In the genomic region with DNA sequence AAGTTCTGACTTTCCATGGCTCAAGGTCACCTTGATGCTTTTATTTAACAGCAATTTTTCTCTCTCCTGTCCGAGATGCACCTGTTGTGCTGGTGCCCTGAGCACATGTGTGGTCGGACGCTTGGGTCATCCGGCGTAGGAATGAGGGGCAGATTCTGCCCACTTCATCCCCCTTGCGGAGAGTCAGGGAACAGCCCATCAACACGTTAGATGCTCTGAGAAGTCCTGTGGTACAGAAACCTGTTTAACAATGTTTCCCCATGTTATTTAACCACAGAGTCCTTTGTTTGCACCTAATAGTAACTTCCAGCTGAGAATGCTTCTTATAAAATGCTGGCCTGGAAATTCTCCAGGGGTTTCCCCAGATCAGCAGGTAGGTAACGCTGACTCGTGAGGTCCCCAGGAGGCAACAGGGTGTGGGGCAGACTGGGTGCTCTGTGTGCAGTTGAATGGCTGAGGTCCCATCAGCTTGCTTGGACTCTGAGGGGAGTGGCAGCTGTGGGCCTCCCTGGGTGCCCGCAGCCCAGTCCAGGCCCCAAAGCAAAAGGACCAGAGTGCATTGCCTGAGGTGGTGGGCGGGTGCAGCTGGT, we compare ENCODE assay signal across 15 cellular contexts. TPM values are rescaled to one million over a fixed set of nuclear protein-coding genes. Genes with fewer than 3 reads are reported as not detected.
DNase-seq lines count a peak whose midpoint lies in the region; ATAC-seq and TF ChIP-seq lines count a peak whose summit lies in the region.
"Had no signal": no experiment of that assay in that cellular context is flagged by ENCODE, and none has a peak within 500 bp of the region (broad histone marks: within the 10 kb centered on the region; RNA-seq: fewer than 3 reads in every experiment).

No MANE protein-coding gene starts in this region.

- peaks cover 2% of the 10 kb centered on the region for H3K27me3 Mint-ChIP-seq in GM23338 (ENCODE audit: insufficient read depth, low read depth, poor library complexity)
- H3K27me3 Mint-ChIP-seq in osteocyte (ENCODE audit: unreplicated experiment): peaks cover 11% of the 10 kb centered on the region
- H3K27me3 Mint-ChIP-seq in activated T-helper 1 cell treated with anti-CD3 and anti-CD28 coated beads, Interleukin-12 subunit alpha, Interleukin-12 subunit beta, Interleukin-2, Interleukin-4 antibody, amounts not matched to agents 30 ng/mL and 10 ng/mL and 1 ng/mL, durations not matched to agents 14 hours and 24 hours and 36 hours (ENCODE audit: insufficient read depth): no peaks in the 10 kb centered on the region

- H3K4me3 ChIP-seq in GM23338 (no peak overlapping the region), PC-3 (ENCODE audit: low read length) (no peak overlapping the region), epithelial cell of proximal tubule (ENCODE audit: low read depth, low read length) (no peak overlapping the region)
- H3K4me3 ChIP-seq: ascending aorta, HAP-1, left lung, MG63 had no signal

- no peak overlapping the region for H2AFZ ChIP-seq in GM23338
- H2AFZ ChIP-seq in PC-3 (ENCODE audit: low read length): no peak overlapping the region

- CTCF ChIA-PET in PC-3 (lab: Charles Lee): no interaction called here

- BruUV-seq in PC-3 (replicated peaks; lab: Mats Ljungman, UMichigan): no TSS peak

- H3K27ac Mint-ChIP-seq in GM23338 (no peak overlapping the region), osteocyte (ENCODE audit: unreplicated experiment) (no peak overlapping the region)
- H3K27ac Mint-ChIP-seq in activated T-helper 1 cell treated with anti-CD3 and anti-CD28 coated beads, Interleukin-12 subunit alpha, Interleukin-12 subunit beta, Interleukin-2, Interleukin-4 antibody, amounts not matched to agents 30 ng/mL and 10 ng/mL and 1 ng/mL, durations not matched to agents 14 hours and 24 hours and 36 hours: no peak overlapping the region
- H3K27ac Mint-ChIP-seq: activated T-helper 2 cell treated with anti-CD3 and anti-CD28 coated beads, Interferon-gamma antibody, Interleukin-2, Interleukin-4, amounts not matched to agents 10 μg/mL and 5 μg/mL and 100 μg/mL, durations not matched to agents 14 hours and 24 hours and 36 hours; natural killer cell treated with Interleukin-12 subunit alpha and Interleukin-12 subunit beta and Interleukin-15 and Interleukin-18, amount 100 ng/mL, for 72 hours had no signal

- H3K36me3 ChIP-seq in GM23338 (ENCODE audit: insufficient read depth): no peaks in the 10 kb centered on the region
- no peaks in the 10 kb centered on the region for H3K36me3 ChIP-seq in PC-3 (ENCODE audit: low read depth, low read length)
- H3K36me3 ChIP-seq: ascending aorta, HAP-1, MG63 had no signal

- peak; percentile 65 for DNase-seq in GM23338 (ENCODE audit: low spot score)
- peak; percentile 34 for DNase-seq in PC-3
- DNase-seq in epithelial cell of proximal tubule (ENCODE audit: low read depth): no peak
- DNase-seq in osteocyte (ENCODE audit: extremely low spot score, unreplicated experiment): no peak
- no peak for DNase-seq in activated T-helper 1 cell treated with anti-CD3 and anti-CD28 coated beads, Interleukin-12 subunit alpha, Interleukin-12 subunit beta, Interleukin-2, Interleukin-4 antibody, amounts not matched to agents 30 ng/mL and 10 ng/mL and 1 ng/mL, durations not matched to agents 14 hours and 24 hours and 36 hours (ENCODE audit: low spot score)
- DNase-seq in NCI-H345 (lab: John Stamatoyannopoulos, UW): no peak
- no peak for DNase-seq in hypothalamus (lab: John Stamatoyannopoulos, UW)
- DNase-seq in SW480 (ENCODE audit: low spot score): no peak
- DNase-seq: effector memory CD4-positive, alpha-beta T cell; MG63 had no signal

- H3K4me2 ChIP-seq in GM23338 (no peak overlapping the region), PC-3 (ENCODE audit: low read length) (no peak overlapping the region)

- no peaks in the 10 kb centered on the region for H3K36me3 Mint-ChIP-seq in GM23338 (ENCODE audit: low read depth)
- no peaks in the 10 kb centered on the region for H3K36me3 Mint-ChIP-seq in osteocyte (ENCODE audit: unreplicated experiment)
- H3K36me3 Mint-ChIP-seq in activated T-helper 1 cell treated with anti-CD3 and anti-CD28 coated beads, Interleukin-12 subunit alpha, Interleukin-12 subunit beta, Interleukin-2, Interleukin-4 antibody, amounts not matched to agents 30 ng/mL and 10 ng/mL and 1 ng/mL, durations not matched to agents 14 hours and 24 hours and 36 hours (ENCODE audit: low read depth): no peaks in the 10 kb centered on the region
- H3K36me3 Mint-ChIP-seq: natural killer cell treated with Interleukin-12 subunit alpha and Interleukin-12 subunit beta and Interleukin-15 and Interleukin-18, amount 100 ng/mL, for 72 hours had no signal

- TF ChIP-seq CTCF in GM23338 (conservative IDR thresholded peaks at IDR 0.05; ENCODE audit: low read depth in 2 of 2) (peak; percentile 49), PC-3 (conservative IDR thresholded peaks at IDR 0.05; ENCODE audit: low read depth, low read length) (peak; percentile 44), epithelial cell of proximal tubule (conservative IDR thresholded peaks at IDR 0.05; ENCODE audit: low read depth, low read length) (peak; percentile 16), osteocyte (IDR thresholded peaks at IDR 0.05) (peak; percentile 24)

- H3K9me2 ChIP-seq in GM23338 (ENCODE audit: insufficient read depth): no peaks in the 10 kb centered on the region
- no peaks in the 10 kb centered on the region for H3K9me2 ChIP-seq in PC-3 (replicated peaks; ENCODE audit: low read length)

- H3K27ac ChIP-seq in GM23338 (ENCODE audit: low read depth) (no peak overlapping the region), PC-3 (ENCODE audit: low read length) (no peak overlapping the region)
- H3K27ac ChIP-seq: ascending aorta, left lung had no signal

- H3K27me3 ChIP-seq in GM23338 (ENCODE audit: insufficient read depth) (no peaks in the 10 kb centered on the region), PC-3 (ENCODE audit: low read length) (no peaks in the 10 kb centered on the region)
- H3K27me3 ChIP-seq: ascending aorta, left lung, MG63 had no signal

- ATAC-seq in GM23338: peak; percentile 63
- ATAC-seq in PC-3: peak; percentile 31

- POLR2A ChIA-PET in PC-3 (lab: Charles Lee; ENCODE audit: unreplicated experiment): no interaction called here

- H3K4me3 Mint-ChIP-seq in GM23338 (no peak overlapping the region), osteocyte (ENCODE audit: unreplicated experiment) (no peak overlapping the region)
- no peak overlapping the region for H3K4me3 Mint-ChIP-seq in activated T-helper 1 cell treated with anti-CD3 and anti-CD28 coated beads, Interleukin-12 subunit alpha, Interleukin-12 subunit beta, Interleukin-2, Interleukin-4 antibody, amounts not matched to agents 30 ng/mL and 10 ng/mL and 1 ng/mL, durations not matched to agents 14 hours and 24 hours and 36 hours
- H3K4me3 Mint-ChIP-seq: natural killer cell treated with Interleukin-12 subunit alpha and Interleukin-12 subunit beta and Interleukin-15 and Interleukin-18, amount 100 ng/mL, for 72 hours had no signal

- no peaks in the 10 kb centered on the region; the same call in 2 of the 3 replicates for H3K4me1 Mint-ChIP-seq in GM23338
- H3K4me1 Mint-ChIP-seq in osteocyte (ENCODE audit: unreplicated experiment): no peaks in the 10 kb centered on the region
- H3K4me1 Mint-ChIP-seq in activated T-helper 1 cell treated with anti-CD3 and anti-CD28 coated beads, Interleukin-12 subunit alpha, Interleukin-12 subunit beta, Interleukin-2, Interleukin-4 antibody, amounts not matched to agents 30 ng/mL and 10 ng/mL and 1 ng/mL, durations not matched to agents 14 hours and 24 hours and 36 hours (ENCODE audit: low read depth): peaks cover under 1% of the 10 kb centered on the region

- H3F3A ChIP-seq in GM23338 (replicated peaks; ENCODE audit: low read depth): no peaks in the 10 kb centered on the region
- no peaks in the 10 kb centered on the region for H3F3A ChIP-seq in PC-3 (ENCODE audit: low read length, unreplicated experiment)

- H4K20me1 ChIP-seq in GM23338 (replicated peaks; ENCODE audit: insufficient read depth): no peaks in the 10 kb centered on the region
- no peaks in the 10 kb centered on the region for H4K20me1 ChIP-seq in PC-3 (ENCODE audit: low read length)

- intact Hi-C loops in PC-3 (cut with micrococcal nuclease): no loop called here
- intact Hi-C loops in activated T-helper 1 cell treated with anti-CD3 and anti-CD28 coated beads, Interleukin-12 subunit alpha, Interleukin-12 subunit beta, Interleukin-2, Interleukin-4 antibody, amounts not matched to agents 30 ng/mL and 10 ng/mL and 1 ng/mL, durations not matched to agents 14 hours and 24 hours and 36 hours (cut with micrococcal nuclease): no loop called here

- H3K9me3 Mint-ChIP-seq in GM23338 (no peaks in the 10 kb centered on the region), osteocyte (ENCODE audit: unreplicated experiment) (no peaks in the 10 kb centered on the region)
- no peaks in the 10 kb centered on the region for H3K9me3 Mint-ChIP-seq in activated T-helper 1 cell treated with anti-CD3 and anti-CD28 coated beads, Interleukin-12 subunit alpha, Interleukin-12 subunit beta, Interleukin-2, Interleukin-4 antibody, amounts not matched to agents 30 ng/mL and 10 ng/mL and 1 ng/mL, durations not matched to agents 14 hours and 24 hours and 36 hours
- H3K9me3 Mint-ChIP-seq: activated T-helper 2 cell treated with anti-CD3 and anti-CD28 coated beads, Interferon-gamma antibody, Interleukin-2, Interleukin-4, amounts not matched to agents 10 μg/mL and 5 μg/mL and 100 μg/mL, durations not matched to agents 14 hours and 24 hours and 36 hours; natural killer cell treated with Interleukin-12 subunit alpha and Interleukin-12 subunit beta and Interleukin-15 and Interleukin-18, amount 100 ng/mL, for 72 hours had no signal

- H3K9ac ChIP-seq in PC-3 (ENCODE audit: low read length): no peak overlapping the region

- H3K9me3 ChIP-seq in PC-3 (ENCODE audit: low read length): no peaks in the 10 kb centered on the region
- H3K9me3 ChIP-seq: ascending aorta, HAP-1, left lung, MG63 had no signal

- H3K79me2 ChIP-seq in GM23338 (replicated peaks; ENCODE audit: insufficient read depth) (no peaks in the 10 kb centered on the region), PC-3 (ENCODE audit: low read length) (no peaks in the 10 kb centered on the region)

- H3K4me1 ChIP-seq in GM23338 (ENCODE audit: insufficient read depth) (no peaks in the 10 kb centered on the region), PC-3 (ENCODE audit: insufficient read depth, low read length) (no peaks in the 10 kb centered on the region)
- H3K4me1 ChIP-seq: ascending aorta, HAP-1, left lung had no signal

RNA-seq across cellular contexts. Expression of a gene that starts 17.8 kb away (rescaled TPM):
- 2.4 and 3.8 TPM in 2 replicates for total RNA-seq in GM23338 (2014; rRNA removed; shearing (Covaris generic))
- polyA plus RNA-seq in GM23338 (2016; fragmentation: Nextera tagmentation; extraction: Ambion mirVana): 0.42 and 0.66 TPM in 2 replicates
- total RNA-seq in PC-3 (2014; rRNA removed): 0.46 and 0.69 TPM in 2 replicates
- 18.1 and 29.7 TPM in 2 replicates for total RNA-seq in epithelial cell of proximal tubule
- total RNA-seq in osteocyte: 0.10 TPM in 1 of 2 replicates, not detected in the other
- total RNA-seq in activated T-helper 1 cell treated with anti-CD3 and anti-CD28 coated beads, Interleukin-12 subunit alpha, Interleukin-12 subunit beta, Interleukin-2, Interleukin-4 antibody, amounts not matched to agents 30 ng/mL and 10 ng/mL and 1 ng/mL, durations not matched to agents 14 hours and 24 hours and 36 hours: 5.5 and 7.6 TPM in 2 replicates

RNA-seq across cellular contexts. Expression of a gene that starts 26.2 kb away (rescaled TPM):
- not detected in 2 replicates for total RNA-seq in GM23338 (2014; rRNA removed; shearing (Covaris generic))
- not detected in 2 replicates for polyA plus RNA-seq in GM23338 (2016; fragmentation: Nextera tagmentation; extraction: Ambion mirVana)
- total RNA-seq in PC-3 (2014; rRNA removed) (not detected in 2 replicates), epithelial cell of proximal tubule (not detected in 2 replicates), osteocyte (not detected in 2 replicates)
- not detected in 2 replicates for total RNA-seq in activated T-helper 1 cell treated with anti-CD3 and anti-CD28 coated beads, Interleukin-12 subunit alpha, Interleukin-12 subunit beta, Interleukin-2, Interleukin-4 antibody, amounts not matched to agents 30 ng/mL and 10 ng/mL and 1 ng/mL, durations not matched to agents 14 hours and 24 hours and 36 hours
- total RNA-seq: activated T-helper 2 cell treated with anti-CD3 and anti-CD28 coated beads, Interferon-gamma antibody, Interleukin-2, Interleukin-4, amounts not matched to agents 10 μg/mL and 5 μg/mL and 100 μg/mL, durations not matched to agents 14 hours and 24 hours and 36 hours; ascending aorta; left lung; natural killer cell treated with Interleukin-12 subunit alpha and Interleukin-12 subunit beta and Interleukin-15 and Interleukin-18, amount 100 ng/mL, for 72 hours had no signal

Comparison
In these comparisons a context has a peak if more than half of its experiments do, and no peak if none do; other contexts are left out.
1. DNase-seq: peak in GM23338 (single experiment) and PC-3 (single experiment); none in epithelial cell of proximal tubule (single experiment), osteocyte (single experiment), activated T-helper 1 cell treated with anti-CD3 and anti-CD28 coated beads, Interleukin-12 subunit alpha, Interleukin-12 subunit beta, Interleukin-2, Interleukin-4 antibody, amounts not matched to agents 30 ng/mL and 10 ng/mL and 1 ng/mL, durations not matched to agents 14 hours and 24 hours and 36 hours (single experiment), NCI-H345 (single experiment), hypothalamus (0 of 51) and SW480 (single experiment).
2. Peak in every context shown above with its lines, with median percentiles within 50 percentile points of each other: CTCF ChIP-seq.